In genomic region chr21:46118305-46118870, GRCh38 we compare ENCODE assay signal across 15 cellular contexts. TPM values are rescaled to one million over a fixed set of nuclear protein-coding genes. Genes with fewer than 3 reads are reported as not detected.
DNase-seq lines count a peak whose midpoint lies in the region; ATAC-seq and TF ChIP-seq lines count a peak whose summit lies in the region.
"Had no signal": no experiment of that assay in that cellular context is flagged by ENCODE, and none has a peak within 500 bp of the region (broad histone marks: within the 10 kb centered on the region; RNA-seq: fewer than 3 reads in every experiment).

No MANE protein-coding gene starts in this region.

- no peaks in the 10 kb centered on the region for H3K36me3 ChIP-seq in uterus
- H3K36me3 ChIP-seq: breast epithelium had no signal

- H3K4me3 Mint-ChIP-seq in chondrocyte (ENCODE audit: unreplicated experiment): no peak overlapping the region
- H3K4me3 Mint-ChIP-seq in mesothelial cell of epicardium: no peak overlapping the region
- H3K4me3 Mint-ChIP-seq: activated CD4-positive, alpha-beta T cell treated with anti-CD3 and anti-CD28 coated beads, Interleukin-2, amount 10 ng/mL, durations not matched to agents 7 days and 5 days; effector memory CD8-positive, alpha-beta T cell had no signal

- intact Hi-C loops in uterus (cut with DNase I; ENCODE audit: low total_unique reads): no loop called here

- no peak overlapping the region for H3K27ac Mint-ChIP-seq in chondrocyte (ENCODE audit: unreplicated experiment)
- no peak overlapping the region for H3K27ac Mint-ChIP-seq in mesothelial cell of epicardium
- H3K27ac Mint-ChIP-seq: activated CD4-positive, alpha-beta T cell treated with anti-CD3 and anti-CD28 coated beads, Interleukin-2, amount 10 ng/mL, durations not matched to agents 7 days and 5 days; effector memory CD8-positive, alpha-beta T cell had no signal

- H3K27me3 ChIP-seq in uterus: no peaks in the 10 kb centered on the region
- H3K27me3 ChIP-seq: breast epithelium, stomach had no signal

- H3K9me3 Mint-ChIP-seq in chondrocyte (ENCODE audit: low read depth) (no peaks in the 10 kb centered on the region), mesothelial cell of epicardium (no peaks in the 10 kb centered on the region)
- H3K9me3 Mint-ChIP-seq: activated CD4-positive, alpha-beta T cell treated with anti-CD3 and anti-CD28 coated beads, Interleukin-2, amount 10 ng/mL, durations not matched to agents 7 days and 5 days; effector memory CD8-positive, alpha-beta T cell had no signal

- no peaks in the 10 kb centered on the region for H3K27me3 Mint-ChIP-seq in chondrocyte (ENCODE audit: low read depth)
- no peaks in the 10 kb centered on the region for H3K27me3 Mint-ChIP-seq in mesothelial cell of epicardium (ENCODE audit: low read depth)
- H3K27me3 Mint-ChIP-seq: activated CD4-positive, alpha-beta T cell treated with anti-CD3 and anti-CD28 coated beads, Interleukin-2, amount 10 ng/mL, durations not matched to agents 7 days and 5 days; effector memory CD8-positive, alpha-beta T cell had no signal

- TF ChIP-seq POLR2A in uterus (IDR thresholded peaks at IDR 0.05): no peak

- peaks cover 32% of the 10 kb centered on the region for H3K36me3 Mint-ChIP-seq in chondrocyte (ENCODE audit: low read depth)
- peaks cover 22% of the 10 kb centered on the region for H3K36me3 Mint-ChIP-seq in mesothelial cell of epicardium

- no peak for ATAC-seq in stimulated activated naive CD8-positive, alpha-beta T cell treated with anti-CD3 and anti-CD28 coated beads, Interleukin-15, Interleukin-2, amounts not matched to agents 100 U/mL and 50 U/mL, for 24 hours
- no peak for ATAC-seq in GM18861 (IDR thresholded peaks at IDR 0.05; ENCODE audit: unreplicated experiment)
- ATAC-seq: effector memory CD8-positive, alpha-beta T cell had no signal

- DNase-seq in activated naive CD4-positive, alpha-beta T cell treated with anti-CD3 and anti-CD28 coated beads, Interleukin-2, amount 50 U/mL, for 16 hours: peak; percentile 3
- DNase-seq in activated naive CD4-positive, alpha-beta T cell (lab: John Stamatoyannopoulos, UW): no peak
- DNase-seq in chondrocyte (ENCODE audit: low spot score): peak; percentile 71
- DNase-seq in mesothelial cell of epicardium (ENCODE audit: low spot score in 2 of 2, unreplicated experiment in 2 of 2): peak; percentile 16 to 34
- peak in 1 of 2 donors; percentile 15 for DNase-seq in uterus
- no peak for DNase-seq in stimulated activated naive CD8-positive, alpha-beta T cell treated with anti-CD3 and anti-CD28 coated beads, Interleukin-15, Interleukin-2, amounts not matched to agents 100 U/mL and 50 U/mL, for 24 hours
- DNase-seq in SHP77 (lab: John Stamatoyannopoulos, UW): no peak
- DNase-seq: activated CD4-positive, alpha-beta T cell treated with anti-CD3 and anti-CD28 coated beads, Interleukin-2, amount 10 ng/mL, durations not matched to agents 7 days and 5 days; DMS153; effector memory CD8-positive, alpha-beta T cell; HCEC 1CT; NCI-H187 treated with DMSO at 0.1 percent for 48 hours; stomach had no signal

- TF ChIP-seq CTCF in chondrocyte (IDR thresholded peaks at IDR 0.05): no peak
- no peak for TF ChIP-seq CTCF in mesothelial cell of epicardium (IDR thresholded peaks at IDR 0.05; ENCODE audit: unreplicated experiment)
- no peak for TF ChIP-seq CTCF in uterus (IDR thresholded peaks at IDR 0.05)

- H3K9me3 ChIP-seq in uterus: no peaks in the 10 kb centered on the region

- H3K4me1 Mint-ChIP-seq in chondrocyte (ENCODE audit: low read depth): peaks cover 8% of the 10 kb centered on the region
- no peaks in the 10 kb centered on the region for H3K4me1 Mint-ChIP-seq in mesothelial cell of epicardium
- H3K4me1 Mint-ChIP-seq: activated CD4-positive, alpha-beta T cell treated with anti-CD3 and anti-CD28 coated beads, Interleukin-2, amount 10 ng/mL, durations not matched to agents 7 days and 5 days had no signal

- peak overlapping the region; percentile 6 to 19 for H3K27ac ChIP-seq in uterus

- no peaks in the 10 kb centered on the region for H3K4me1 ChIP-seq in uterus
- H3K4me1 ChIP-seq: breast epithelium, stomach had no signal

- H3K4me3 ChIP-seq in uterus: no peak overlapping the region
- H3K4me3 ChIP-seq: breast epithelium, stomach had no signal

RNA-seq across cellular contexts. Expression of gene COL6A2, which starts 20.5 kb away (rescaled TPM):
- 1,314 to 1,671 TPM (median 1,646 TPM) in 3 replicates for total RNA-seq in chondrocyte
- total RNA-seq in mesothelial cell of epicardium: 846 to 986 TPM (median 933 TPM) in 3 replicates
- total RNA-seq in uterus: 1,000 to 10,000 TPM in 2 of 4 donors, 100 to 1,000 TPM in 2; 321 to 1,200 (median 948) TPM

RNA-seq across cellular contexts. Expression of gene FTCD, which starts 37.0 kb away (rescaled TPM):
- total RNA-seq in chondrocyte: 1.7 to 4.1 TPM (median 1.7 TPM) in 3 replicates
- 8.8 to 12.5 TPM (median 9.6 TPM) in 3 replicates for total RNA-seq in mesothelial cell of epicardium
- 1 to 10 TPM in 2 of 4 donors, not detected in 2; 4.5 to 7.0 TPM for total RNA-seq in uterus
- total RNA-seq: activated CD4-positive, alpha-beta T cell treated with anti-CD3 and anti-CD28 coated beads, Interleukin-2, amount 10 ng/mL, durations not matched to agents 7 days and 5 days had no signal

Comparison
In these comparisons a context has a peak if more than half of its experiments do, and no peak if none do; other contexts are left out.
1. DNase-seq: peak in activated naive CD4-positive, alpha-beta T cell treated with anti-CD3 and anti-CD28 coated beads, Interleukin-2, amount 50 U/mL, for 16 hours (single experiment), chondrocyte (single experiment) and mesothelial cell of epicardium (2 of 2); none in activated naive CD4-positive, alpha-beta T cell (0 of 4), stimulated activated naive CD8-positive, alpha-beta T cell treated with anti-CD3 and anti-CD28 coated beads, Interleukin-15, Interleukin-2, amounts not matched to agents 100 U/mL and 50 U/mL, for 24 hours (single experiment) and SHP77 (0 of 2).